15 cellular contexts compared by ENCODE assay signal in genomic region chr7:2734084-2734601, GRCh38. TPM values are rescaled to one million over a fixed set of nuclear protein-coding genes. Genes with fewer than 3 reads are reported as not detected.
DNase-seq lines count a peak whose midpoint lies in the region; ATAC-seq and TF ChIP-seq lines count a peak whose summit lies in the region.
"Had no signal": no experiment of that assay in that cellular context is flagged by ENCODE, and none has a peak within 500 bp of the region (broad histone marks: within the 10 kb centered on the region; RNA-seq: fewer than 3 reads in every experiment).

No MANE protein-coding gene starts in this region.

- intact Hi-C loops in breast epithelium (cut with DNase I; ENCODE audit: low total_unique reads) = no loop called here
- intact Hi-C loops in mammary epithelial cell (cut with micrococcal nuclease) = no loop called here
- intact Hi-C loops in CD4-positive, alpha-beta memory T cell (cut with micrococcal nuclease) = no loop called here

- BruUV-seq in mammary epithelial cell (replicated peaks; lab: Mats Ljungman, UMichigan) = no TSS peak

- over 99% methylated on average over 18 of the region's 24 CpGs for WGBS in mammary epithelial cell (ENCODE audit: low coverage, missing lambda C conversion rate)

- CTCF ChIA-PET in mammary epithelial cell (lab: Charles Lee; ENCODE audit: low non-redundant PET) = interaction anchor here (0.7 kb wide), 1 partner anchor 24 kb away, joined by 3 read pairs; no protein-coding TSS in a partner anchor
- CTCF ChIA-PET in CD4-positive, alpha-beta memory T cell (lab: Charles Lee; ENCODE audit: partially characterized antibody) = no interaction called here

- H3K9me3 Mint-ChIP-seq in activated naive CD8-positive, alpha-beta T cell (ENCODE audit: low read depth) = no peaks in the 10 kb centered on the region
- peaks cover 6% of the 10 kb centered on the region for H3K9me3 Mint-ChIP-seq in type B pancreatic cell
- H3K9me3 Mint-ChIP-seq in CD4-positive, alpha-beta memory T cell = no peaks in the 10 kb centered on the region

- peak overlapping the region; percentile 4 to 49 for H3K27ac ChIP-seq in breast epithelium
- no peak overlapping the region for H3K27ac ChIP-seq in mammary epithelial cell (ENCODE audit: insufficient read depth, low read depth, low read length)
- H3K27ac ChIP-seq in muscle layer of colon (ENCODE audit: low read depth, low read length) = peak overlapping the region; percentile 70
- no peak overlapping the region for H3K27ac ChIP-seq in CD4-positive, alpha-beta memory T cell (ENCODE audit: low read depth, low read length)

- H3K27me3 Mint-ChIP-seq in activated naive CD8-positive, alpha-beta T cell = no peaks in the 10 kb centered on the region
- no peaks in the 10 kb centered on the region for H3K27me3 Mint-ChIP-seq in type B pancreatic cell
- H3K27me3 Mint-ChIP-seq in CD4-positive, alpha-beta memory T cell = no peaks in the 10 kb centered on the region
- H3K27me3 Mint-ChIP-seq: activated CD4-positive, alpha-beta T cell treated with anti-CD3 and anti-CD28 coated beads for 36 hours had no signal

- no peak overlapping the region for H3K9ac ChIP-seq in mammary epithelial cell (ENCODE audit: insufficient read depth, low read length)
- H3K9ac ChIP-seq in muscle layer of colon (ENCODE audit: low read length) = no peak overlapping the region

- in situ Hi-C loops in mammary epithelial cell (cut with MboI; ENCODE audit: low sequenced_read_pairs in 2 of 2) = no loop called here

- TF ChIP-seq POLR2A in breast epithelium (IDR thresholded peaks at IDR 0.05) = no peak

- peak in 1 of 2 donors; percentile 12 for DNase-seq in breast epithelium (ENCODE audit: low spot score in 2 of 2)
- DNase-seq in mammary epithelial cell = no peak
- peak; percentile 62 for DNase-seq in type B pancreatic cell (ENCODE audit: extremely low spot score, unreplicated experiment)
- DNase-seq in CD4-positive, alpha-beta memory T cell = no peak
- DNase-seq in UCSD-AML1 (lab: John Stamatoyannopoulos, UW; ENCODE audit: unreplicated experiment) = no peak
- DNase-seq: activated gamma-delta T cell; DMS79 treated with DMSO at 0.1 percent for 48 hours; HCEC 1CT; NK-92 treated with Interleukin-12 subunit alpha and Interleukin-12 subunit beta, amount 100 ng/mL, for 24 hours had no signal

- no peak overlapping the region for H3K4me2 ChIP-seq in mammary epithelial cell (ENCODE audit: insufficient read depth, low read depth, low read length)

- H3K27me3 ChIP-seq in breast epithelium (no peaks in the 10 kb centered on the region), mammary epithelial cell (ENCODE audit: insufficient read depth, low read length) (no peaks in the 10 kb centered on the region), muscle layer of colon (ENCODE audit: control insufficient read depth in 1 of 2, insufficient read depth in 2 of 2, low read length in 2 of 2) (no peaks in the 10 kb centered on the region)
- no peaks in the 10 kb centered on the region for H3K27me3 ChIP-seq in CD4-positive, alpha-beta memory T cell (ENCODE audit: insufficient read depth, low read length)
- H3K27me3 ChIP-seq: cardiac muscle cell, esophagus muscularis mucosa had no signal

- ATAC-seq in HG03460 (IDR thresholded peaks at IDR 0.05; ENCODE audit: unreplicated experiment) = no peak

- H2AFZ ChIP-seq in mammary epithelial cell (ENCODE audit: low read depth, low read length) = no peak overlapping the region

- POLR2A ChIA-PET in CD4-positive, alpha-beta memory T cell (lab: Charles Lee; ENCODE audit: partially characterized antibody) = no interaction called here

- peaks cover 44% of the 10 kb centered on the region for H3K79me2 ChIP-seq in mammary epithelial cell (ENCODE audit: insufficient read depth, low read length)

- H3K4me3 Mint-ChIP-seq in activated naive CD8-positive, alpha-beta T cell = peak overlapping the region; percentile 10
- H3K4me3 Mint-ChIP-seq in type B pancreatic cell = no peak overlapping the region
- peak overlapping the region in 1 of 8 donors; percentile 22 for H3K4me3 Mint-ChIP-seq in CD4-positive, alpha-beta memory T cell
- H3K4me3 Mint-ChIP-seq: activated CD4-positive, alpha-beta T cell treated with anti-CD3 and anti-CD28 coated beads for 36 hours had no signal

- dilution Hi-C loops in mammary epithelial cell (cut with HindIII; ENCODE audit: low sequenced_read_pairs) = no loop called here

- peaks cover 3% of the 10 kb centered on the region for H4K20me1 ChIP-seq in mammary epithelial cell (ENCODE audit: insufficient read depth, low read length)

- H3K4me1 Mint-ChIP-seq in activated naive CD8-positive, alpha-beta T cell (ENCODE audit: low read depth) = peaks cover 18% of the 10 kb centered on the region
- H3K4me1 Mint-ChIP-seq in type B pancreatic cell (ENCODE audit: unreplicated experiment) = peaks cover 34% of the 10 kb centered on the region
- peaks cover 0 to 5% (median 3%) of the 10 kb centered on the region in 4 donors for H3K4me1 Mint-ChIP-seq in CD4-positive, alpha-beta memory T cell

- H3K9me3 ChIP-seq in breast epithelium (no peaks in the 10 kb centered on the region), mammary epithelial cell (replicated peaks; ENCODE audit: insufficient read depth, low read length) (no peaks in the 10 kb centered on the region), muscle layer of colon (ENCODE audit: low read length) (no peaks in the 10 kb centered on the region)
- no peaks in the 10 kb centered on the region for H3K9me3 ChIP-seq in CD4-positive, alpha-beta memory T cell (ENCODE audit: control insufficient read depth in 1 of 2, low read length in 2 of 2)
- H3K9me3 ChIP-seq: esophagus muscularis mucosa had no signal

- H3K36me3 Mint-ChIP-seq in activated naive CD8-positive, alpha-beta T cell = no peaks in the 10 kb centered on the region
- H3K36me3 Mint-ChIP-seq in type B pancreatic cell = peaks cover 47% of the 10 kb centered on the region
- H3K36me3 Mint-ChIP-seq in CD4-positive, alpha-beta memory T cell = peaks cover 23 to 28% of the 10 kb centered on the region in 2 donors

- H3K36me3 ChIP-seq in breast epithelium = no peaks in the 10 kb centered on the region
- peaks cover 9% of the 10 kb centered on the region for H3K36me3 ChIP-seq in mammary epithelial cell (ENCODE audit: insufficient read depth, low read length)
- peaks cover 6% of the 10 kb centered on the region for H3K36me3 ChIP-seq in muscle layer of colon (ENCODE audit: insufficient read depth, low read length)
- peaks cover 5% of the 10 kb centered on the region for H3K36me3 ChIP-seq in CD4-positive, alpha-beta memory T cell (ENCODE audit: insufficient read depth, low read length)

- TF ChIP-seq CTCF in breast epithelium (IDR thresholded peaks at IDR 0.05) = no peak
- TF ChIP-seq CTCF in mammary epithelial cell (conservative IDR thresholded peaks at IDR 0.05 in 1 of 2, IDR thresholded peaks at IDR 0.05 in 1 of 2; ENCODE audit: extremely low read depth in 1 of 2, insufficient read depth in 1 of 2, low read depth in 1 of 2, low read length in 2 of 2) = no peak
- TF ChIP-seq CTCF in type B pancreatic cell (conservative IDR thresholded peaks at IDR 0.05) = no peak

- H3K4me3 ChIP-seq in breast epithelium (no peak overlapping the region), mammary epithelial cell (replicated peaks in 1 of 3; ENCODE audit: insufficient read depth in 1 of 3, low read depth in 2 of 3, low read length in 3 of 3) (no peak overlapping the region), muscle layer of colon (ENCODE audit: low read depth in 1 of 2, low read length in 2 of 2) (peak overlapping the region in 1 of 2 donors; percentile 15)
- H3K4me3 ChIP-seq in CD4-positive, alpha-beta memory T cell (ENCODE audit: low read length in 2 of 2) = no peak overlapping the region
- H3K4me3 ChIP-seq: cardiac muscle cell, esophagus muscularis mucosa had no signal

- peak overlapping the region; percentile 4 for H3K27ac Mint-ChIP-seq in activated naive CD8-positive, alpha-beta T cell
- H3K27ac Mint-ChIP-seq in type B pancreatic cell = peak overlapping the region; percentile 92
- H3K27ac Mint-ChIP-seq in CD4-positive, alpha-beta memory T cell = peak overlapping the region in 1 of 7 donors; percentile 83
- H3K27ac Mint-ChIP-seq: activated CD4-positive, alpha-beta T cell treated with anti-CD3 and anti-CD28 coated beads for 36 hours had no signal

- no peaks in the 10 kb centered on the region for H3K4me1 ChIP-seq in breast epithelium
- H3K4me1 ChIP-seq in mammary epithelial cell (ENCODE audit: insufficient read depth, low read length) = no peaks in the 10 kb centered on the region
- H3K4me1 ChIP-seq in muscle layer of colon (ENCODE audit: insufficient read depth, low read length) = peaks cover 53% of the 10 kb centered on the region
- H3K4me1 ChIP-seq in CD4-positive, alpha-beta memory T cell (ENCODE audit: insufficient read depth, low read length) = no peaks in the 10 kb centered on the region

RNA-seq across cellular contexts. Expression of gene AMZ1, which starts 46.1 kb away (rescaled TPM):
- total RNA-seq in breast epithelium (under 1 TPM; 0.16 to 0.88 (median 0.33) TPM), mammary epithelial cell (under 1 TPM; 0.42 to 0.50 TPM), type B pancreatic cell (ENCODE audit: low replicate concordance) (1.2 and 5.6 TPM in 2 replicates)
- polyA plus RNA-seq in mammary epithelial cell = 0.15 TPM
- polyA minus RNA-seq in mammary epithelial cell = 0.98 TPM
- 1 to 10 TPM; 1.6 to 2.0 TPM for total RNA-seq in CD4-positive, alpha-beta memory T cell
- under 1 TPM in 1 of 2 donors, not detected in 1; 0.15 TPM for polyA plus RNA-seq in CD4-positive, alpha-beta memory T cell

Comparison
In these comparisons a context has a peak if more than half of its experiments do, and no peak if none do; other contexts are left out.
1. H3K27ac ChIP-seq: peak in breast epithelium (2 of 2) and muscle layer of colon (single experiment); none in mammary epithelial cell (single experiment) and CD4-positive, alpha-beta memory T cell (single experiment).